In genomic region chr2:7288484-7288883, GRCh38 we compare ENCODE assay signal across 23 cellular contexts.
DNase-seq lines count a peak whose midpoint lies in the region; ATAC-seq and TF ChIP-seq lines count a peak whose summit lies in the region.
"Had no signal": no experiment of that assay in that cellular context is flagged by ENCODE, and none has a peak within 500 bp of the region (broad histone marks: within the 10 kb centered on the region; RNA-seq: fewer than 3 reads in every experiment).

No MANE protein-coding gene starts in this region.

- no peak overlapping the region for H2BK12ac ChIP-seq in neuronal stem cell (ENCODE audit: low read length)

- no peak overlapping the region for H3K27ac Mint-ChIP-seq in naive thymus-derived CD4-positive, alpha-beta T cell
- no peak overlapping the region for H3K27ac Mint-ChIP-seq in Calu3 (ENCODE audit: unreplicated experiment)
- no peak overlapping the region for H3K27ac Mint-ChIP-seq in endodermal cell

- H3K4me1 ChIP-seq in foreskin keratinocyte, result peaks cover 10% of the 10 kb centered on the region
- H3K4me1 ChIP-seq in naive thymus-derived CD4-positive, alpha-beta T cell (ENCODE audit: control insufficient read depth in 2 of 2, insufficient read depth in 2 of 2, low read length in 2 of 2), result no peaks in the 10 kb centered on the region
- H3K4me1 ChIP-seq in neuronal stem cell (ENCODE audit: control insufficient read depth in 2 of 2, insufficient read depth in 1 of 2, low read depth in 1 of 2, low read length in 2 of 2), result peaks cover 0 to 4% of the 10 kb centered on the region in 2 donors
- no peaks in the 10 kb centered on the region for H3K4me1 ChIP-seq in endodermal cell (ENCODE audit: control insufficient read depth, insufficient read depth, low read length)
- H3K4me1 ChIP-seq: BE2C, HAP-1 had no signal

- ATAC-seq in GM18868 (IDR thresholded peaks at IDR 0.05; ENCODE audit: unreplicated experiment) (peak; percentile 67), foreskin keratinocyte (peak; percentile 99)
- no peak for ATAC-seq in naive thymus-derived CD4-positive, alpha-beta T cell

- no peak overlapping the region for H3K18ac ChIP-seq in neuronal stem cell (ENCODE audit: low read length)

- H3K27me3 ChIP-seq in foreskin keratinocyte (no peaks in the 10 kb centered on the region), neuronal stem cell (ENCODE audit: control insufficient read depth in 3 of 3, insufficient read depth in 3 of 3, low read depth in 1 of 3, low read length in 3 of 3) (no peaks in the 10 kb centered on the region), endodermal cell (ENCODE audit: control insufficient read depth, insufficient read depth, low read length, poor library complexity, severe bottlenecking) (no peaks in the 10 kb centered on the region)
- H3K27me3 ChIP-seq in naive thymus-derived CD4-positive, alpha-beta T cell (ENCODE audit: control insufficient read depth in 2 of 2, insufficient read depth in 2 of 2, low read length in 2 of 2), result no peaks in the 10 kb centered on the region
- H3K27me3 ChIP-seq: BE2C, MG63 had no signal

- H4K91ac ChIP-seq in neuronal stem cell (ENCODE audit: low read depth, low read length, poor library complexity), result no peak overlapping the region

- no peak overlapping the region for H3K14ac ChIP-seq in neuronal stem cell (ENCODE audit: low read length)

- H3K36me3 ChIP-seq in naive thymus-derived CD4-positive, alpha-beta T cell (ENCODE audit: control insufficient read depth in 2 of 3, insufficient read depth in 3 of 3, low read length in 3 of 3), result no peaks in the 10 kb centered on the region
- H3K36me3 ChIP-seq in neuronal stem cell (replicated peaks in 1 of 2; ENCODE audit: control insufficient read depth in 2 of 2, insufficient read depth in 2 of 2, low read length in 2 of 2) (no peaks in the 10 kb centered on the region), endodermal cell (ENCODE audit: control insufficient read depth, insufficient read depth, low read length) (no peaks in the 10 kb centered on the region)
- H3K36me3 ChIP-seq: BE2C, HAP-1, MG63 had no signal

- WGBS in neuronal stem cell (ENCODE audit: extremely low coverage in 2 of 2, insufficient read length in 2 of 2, insufficient replicate concordance in 1 of 2), 2 donors, result no CpG with 5 or more reads among the region's 4 CpGs
- WGBS in endodermal cell (ENCODE audit: insufficient coverage in 1 of 2, insufficient read length in 1 of 2), 2 experiments, result 95% methylated on average over 4 of the region's 4 CpGs; no CpG with 5 or more reads in 1 of the 2 experiments

- H3K9ac ChIP-seq in neuronal stem cell (ENCODE audit: low read depth, low read length, poor library complexity) (no peak overlapping the region), endodermal cell (ENCODE audit: extremely low read depth, low read length, poor library complexity, severe bottlenecking) (no peak overlapping the region)
- H3K9ac ChIP-seq: GM23248, SK-N-SH had no signal

- intact Hi-C loops in naive thymus-derived CD4-positive, alpha-beta T cell (cut with micrococcal nuclease), result no loop called here
- intact Hi-C loops in Calu3 (cut with micrococcal nuclease; ENCODE audit: unreplicated experiment), result no loop called here

- no peak overlapping the region for H3K23ac ChIP-seq in neuronal stem cell (ENCODE audit: low read depth, low read length, poor library complexity)

- no peak overlapping the region for H2AK5ac ChIP-seq in neuronal stem cell (ENCODE audit: low read depth, low read length)

- CTCF ChIA-PET in naive thymus-derived CD4-positive, alpha-beta T cell (lab: Charles Lee), result no interaction called here
- CTCF ChIA-PET in Calu3 (lab: Charles Lee), result no interaction called here

- H4K8ac ChIP-seq in neuronal stem cell (ENCODE audit: low read depth, low read length), result no peak overlapping the region

- no peaks in the 10 kb centered on the region for H3K9me3 Mint-ChIP-seq in naive thymus-derived CD4-positive, alpha-beta T cell
- H3K9me3 Mint-ChIP-seq in Calu3 (ENCODE audit: low read depth, unreplicated experiment) (peaks cover 3% of the 10 kb centered on the region), endodermal cell (no peaks in the 10 kb centered on the region)

- H3K27me3 Mint-ChIP-seq in naive thymus-derived CD4-positive, alpha-beta T cell, result peaks cover 0 to 5% (median 0%) of the 10 kb centered on the region in 5 donors
- H3K27me3 Mint-ChIP-seq in Calu3 (ENCODE audit: unreplicated experiment) (peaks cover 8% of the 10 kb centered on the region), endodermal cell (ENCODE audit: insufficient read depth) (peaks cover 4% of the 10 kb centered on the region)
- H3K27me3 Mint-ChIP-seq: CD4-positive, CD25-positive, alpha-beta regulatory T cell had no signal

- no peaks in the 10 kb centered on the region for H3K9me3 ChIP-seq in naive thymus-derived CD4-positive, alpha-beta T cell (ENCODE audit: control insufficient read depth in 2 of 3, low read length in 3 of 3)
- H3K9me3 ChIP-seq in neuronal stem cell (replicated peaks in 1 of 2; ENCODE audit: control insufficient read depth in 2 of 2, insufficient read depth in 1 of 2, low read depth in 1 of 2, low read length in 2 of 2) (no peaks in the 10 kb centered on the region), endodermal cell (ENCODE audit: control insufficient read depth, low read length) (no peaks in the 10 kb centered on the region)
- H3K9me3 ChIP-seq: BE2C, HAP-1, MG63, SK-N-SH had no signal

- no peak overlapping the region for H2BK5ac ChIP-seq in neuronal stem cell (ENCODE audit: low read length)

- no peaks in the 10 kb centered on the region for H3K36me3 Mint-ChIP-seq in naive thymus-derived CD4-positive, alpha-beta T cell
- H3K36me3 Mint-ChIP-seq in Calu3 (ENCODE audit: insufficient read depth, unreplicated experiment) (no peaks in the 10 kb centered on the region), endodermal cell (ENCODE audit: low read depth) (no peaks in the 10 kb centered on the region)
- H3K36me3 Mint-ChIP-seq: CD4-positive, CD25-positive, alpha-beta regulatory T cell had no signal

- H3K4me3 ChIP-seq in naive thymus-derived CD4-positive, alpha-beta T cell (ENCODE audit: low read length), result no peak overlapping the region
- H3K4me3 ChIP-seq in neuronal stem cell (ENCODE audit: low read length in 2 of 2) (no peak overlapping the region), endodermal cell (ENCODE audit: low read length) (no peak overlapping the region)
- H3K4me3 ChIP-seq: GM23248, HAP-1, MG63 had no signal

- H3K27ac ChIP-seq in angular gyrus (ENCODE audit: low read depth, low read length) (peak overlapping the region; percentile 4), foreskin keratinocyte (peak overlapping the region; percentile 78), neuronal stem cell (replicated peaks; ENCODE audit: low read length) (no peak overlapping the region), endodermal cell (ENCODE audit: low read depth, low read length) (no peak overlapping the region)
- no peak overlapping the region for H3K27ac ChIP-seq in naive thymus-derived CD4-positive, alpha-beta T cell (ENCODE audit: low read depth, low read length)
- H3K27ac ChIP-seq: GM23248, HL-60 had no signal

- H2BK120ac ChIP-seq in neuronal stem cell (ENCODE audit: low read depth, low read length), result no peak overlapping the region

- no peak overlapping the region for H3K4ac ChIP-seq in neuronal stem cell (ENCODE audit: low read length)

- POLR2A ChIA-PET in naive thymus-derived CD4-positive, alpha-beta T cell (lab: Charles Lee), result no interaction called here

- H2BK15ac ChIP-seq in neuronal stem cell (ENCODE audit: low read length), result no peak overlapping the region

- peak; percentile 4 for DNase-seq in COLO829 (ENCODE audit: low spot score)
- DNase-seq in foreskin keratinocyte, result peak; percentile 92 to 96
- no peak for DNase-seq in naive thymus-derived CD4-positive, alpha-beta T cell
- DNase-seq in Calu3, result no peak
- no peak for DNase-seq in neuronal stem cell (ENCODE audit: low spot score)
- no peak for DNase-seq in endodermal cell
- DNase-seq: BE2C; CD4-positive, CD25-positive, alpha-beta regulatory T cell; DMS79 treated with DMSO at 0.1 percent for 48 hours; GM23248; IMR-90; MG63; NCI-H1092; NCI-H146; NCI-H2029 treated with DMSO at 0.1 percent for 48 hours; NCI-H510A; NCI-H748 treated with DMSO at 0.1 percent for 48 hours; SHP77 treated with DMSO at 0.1 percent for 48 hours; SK-N-SH had no signal

- BruUV-seq in Calu3 (replicated peaks; lab: Mats Ljungman, UMichigan), result no TSS peak

- H3K79me1 ChIP-seq in neuronal stem cell (ENCODE audit: low read depth, low read length), result no peaks in the 10 kb centered on the region

- H3K4me3 Mint-ChIP-seq in naive thymus-derived CD4-positive, alpha-beta T cell, result no peak overlapping the region
- H3K4me3 Mint-ChIP-seq in Calu3 (ENCODE audit: low read depth, unreplicated experiment), result no peak overlapping the region
- no peak overlapping the region for H3K4me3 Mint-ChIP-seq in endodermal cell
- H3K4me3 Mint-ChIP-seq: CD4-positive, CD25-positive, alpha-beta regulatory T cell had no signal

- H3K4me1 Mint-ChIP-seq in naive thymus-derived CD4-positive, alpha-beta T cell, result peaks cover 0 to 11% (median 6%) of the 10 kb centered on the region in 7 donors
- H3K4me1 Mint-ChIP-seq in Calu3 (ENCODE audit: low read depth, unreplicated experiment) (no peaks in the 10 kb centered on the region), endodermal cell (no peaks in the 10 kb centered on the region)
- H3K4me1 Mint-ChIP-seq: CD4-positive, CD25-positive, alpha-beta regulatory T cell had no signal

- TF ChIP-seq CTCF in foreskin keratinocyte (conservative IDR thresholded peaks at IDR 0.05) (no peak), Calu3 (IDR thresholded peaks at IDR 0.05; ENCODE audit: unreplicated experiment) (no peak), endodermal cell (conservative IDR thresholded peaks at IDR 0.05) (no peak)

- H2AFZ ChIP-seq in neuronal stem cell (ENCODE audit: low read length), result no peak overlapping the region
- H2AFZ ChIP-seq: GM23248 had no signal

- H3K4me2 ChIP-seq in neuronal stem cell (ENCODE audit: insufficient read depth, low read length, poor library complexity, severe bottlenecking), result no peak overlapping the region
- H3K4me2 ChIP-seq: SK-N-SH had no signal

Comparison
In these comparisons a context has a peak if more than half of its experiments do, and no peak if none do; other contexts are left out.
1. DNase-seq: peak in COLO829 (single experiment) and foreskin keratinocyte (2 of 2); none in naive thymus-derived CD4-positive, alpha-beta T cell (0 of 9), Calu3 (single experiment), neuronal stem cell (single experiment) and endodermal cell (single experiment).
2. H3K27ac ChIP-seq: peak in angular gyrus (single experiment) and foreskin keratinocyte (single experiment); none in naive thymus-derived CD4-positive, alpha-beta T cell (single experiment), neuronal stem cell (single experiment) and endodermal cell (single experiment).